ENCODE assay signal across 26 cellular contexts in genomic region chr2:42429352-42429751, GRCh38.
"Had no signal": no experiment of that assay in that cellular context is flagged by ENCODE, and none has a peak within 500 bp of the region (broad histone marks: within the 10 kb centered on the region; RNA-seq: fewer than 3 reads in every experiment).

No MANE protein-coding gene starts in this region.

- H3K9me3 ChIP-seq: colonic mucosa, MG63, Peyer's patch had no signal

- H3K27me3 ChIP-seq: brain microvascular endothelial cell, colonic mucosa, MG63, Peyer's patch had no signal

- H3K4me1 ChIP-seq: colonic mucosa, Peyer's patch had no signal

- H3K27ac ChIP-seq: brain microvascular endothelial cell, colonic mucosa, Peyer's patch, RWPE1 had no signal

- H3K4me3 ChIP-seq: colonic mucosa, MG63, Peyer's patch had no signal

- H3K36me3 ChIP-seq: brain microvascular endothelial cell, colonic mucosa, MG63, Peyer's patch had no signal

- ATAC-seq: activated T-cell treated with anti-CD3 and anti-CD28 coated beads, Interleukin-2, amount 50 U/mL, for 4 hours; activated T-helper 17 cell treated with anti-CD3 and anti-CD28 coated beads, Interleukin-2, amount 50 U/mL, for 72 hours had no signal

- DNase-seq: activated CD4-positive, alpha-beta memory T cell treated with anti-CD3 and anti-CD28 coated beads for 36 hours; activated CD4-positive, alpha-beta T cell treated with anti-CD3 and anti-CD28 coated beads for 48 hours; activated CD4-positive, CD25-positive, alpha-beta regulatory T cell treated with anti-CD3 and anti-CD28 coated beads, Interleukin-2, amount 50 U/mL, for 72 hours; activated CD8-positive, alpha-beta memory T cell treated with anti-CD3 and anti-CD28 coated beads for 24 hours; activated gamma-delta T cell; activated naive CD4-positive, alpha-beta T cell treated with anti-CD3 and anti-CD28 coated beads, Interleukin-2, amount 10 ng/mL, durations not matched to agents 7 days and 5 days; activated naive CD8-positive, alpha-beta T cell treated with anti-CD3 and anti-CD28 coated beads for 36 hours; activated T-cell treated with anti-CD3 and anti-CD28 coated beads, Interleukin-2, amount 50 U/mL, for 4 hours; brain microvascular endothelial cell; caudate nucleus; colonic mucosa; MG63; MV-4-11; NCI-H1092 treated with DMSO at 0.1 percent for 48 hours; NCI-H1417 treated with DMSO at 0.1 percent for 48 hours; NCI-H1694; NCI-H2029; NCI-H2107; NCI-H2171 treated with DMSO at 0.1 percent for 48 hours; NCI-H226; NCI-H526; NCI-H774; Peyer's patch; SHP77 had no signal
